ENCODE assay signal across 1 cellular context in the genomic region with DNA sequence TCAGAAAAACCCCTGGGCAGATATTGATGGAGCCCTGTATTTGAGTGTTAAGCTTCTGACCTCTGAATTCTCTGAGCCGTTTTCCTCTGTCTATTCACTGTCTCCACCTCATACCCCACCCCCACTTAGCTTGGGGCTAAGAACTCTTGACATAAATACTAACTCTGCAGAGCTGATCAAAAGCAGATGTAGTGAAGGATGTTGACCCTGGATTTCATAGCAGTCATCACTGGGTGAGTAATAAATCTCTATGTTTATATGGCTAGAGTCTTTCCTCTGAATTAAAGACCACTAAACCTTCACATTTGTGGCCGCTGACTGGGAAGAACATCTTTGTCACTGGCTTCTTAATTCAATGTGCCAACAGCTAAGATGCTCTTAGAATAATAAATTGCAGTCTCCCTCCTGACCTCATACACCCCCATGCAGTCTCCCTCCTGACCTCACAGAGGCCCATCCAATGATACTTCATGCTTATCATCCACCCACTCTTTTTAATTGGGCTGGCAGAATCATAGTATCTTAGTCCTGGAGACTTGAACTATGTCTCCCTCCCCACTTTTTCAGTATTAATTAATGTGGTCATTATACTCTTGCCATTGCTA.
A peak's percentile ranks its signal among the peaks of the same experiment; 100 is the strongest.
TF ChIP-seq lines count a peak whose summit lies in the region.

No MANE protein-coding gene starts in this region.

TF ChIP-seq in IMR-90, 13 proteins besides CTCF, POLR2A, EP300 and RAD21 (continued from another document):
- TF ChIP-seq FOS (IDR thresholded peaks at IDR 0.05; ENCODE audit: low read depth, low read length) (peak; percentile 26; the same call in 1 of the 2 replicates), MAZ (IDR thresholded peaks at IDR 0.05; ENCODE audit: borderline replicate concordance, low read depth, low read length) (no peak), BHLHE40 (IDR thresholded peaks at IDR 0.05; ENCODE audit: low read depth, low read length) (no peak)
